ENCODE assay signal across 28 cellular contexts in the genomic region with DNA sequence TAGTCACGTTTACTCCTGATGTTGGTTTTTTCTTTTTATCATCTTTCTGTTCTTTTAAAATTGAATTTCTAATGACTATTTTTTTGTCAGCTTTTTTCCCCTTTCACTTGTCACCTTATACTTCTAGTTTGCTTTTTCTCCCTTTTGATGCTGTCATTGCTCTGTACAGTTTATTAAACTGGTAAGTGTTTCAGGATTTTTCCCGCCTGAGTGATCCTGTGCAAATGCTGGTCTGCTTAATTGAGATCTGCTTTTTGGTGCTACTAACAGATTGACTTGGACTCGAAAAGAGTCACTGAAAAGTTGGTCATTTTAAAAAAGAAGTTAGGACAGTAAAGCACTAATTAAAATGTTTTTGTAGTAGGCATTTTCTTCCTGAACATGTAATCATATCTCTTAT.
"Had no signal": no experiment of that assay in that cellular context is flagged by ENCODE, and none has a peak within 500 bp of the region (broad histone marks: within the 10 kb centered on the region; RNA-seq: fewer than 3 reads in every experiment).

No MANE protein-coding gene starts in this region.

- H3K9me3 ChIP-seq: Peyer's patch, SJSA1 had no signal

- DNase-seq: activated CD4-positive, alpha-beta T cell treated with anti-CD3 and anti-CD28 coated beads for 48 hours; activated CD4-positive, alpha-beta T cell treated with anti-CD3 and anti-CD28 coated beads, Interleukin-2, amount 50 U/mL, for 4 hours; activated CD4-positive, CD25-positive, alpha-beta regulatory T cell treated with anti-CD3 and anti-CD28 coated beads, Interleukin-2, amount 50 U/mL, for 72 hours; activated CD8-positive, alpha-beta memory T cell treated with anti-CD3 and anti-CD28 coated beads, Interleukin-2, amount 10 ng/mL, durations not matched to agents 7 days and 5 days; activated CD8-positive, alpha-beta T cell treated with anti-CD3 and anti-CD28 coated beads, Interleukin-2, amount 10 ng/mL, durations not matched to agents 7 days and 5 days; activated effector memory CD4-positive, alpha-beta T cell treated with anti-CD3 and anti-CD28 coated beads, Interleukin-2, amount 50 U/mL, for 16 hours; activated naive CD4-positive, alpha-beta T cell treated with Interleukin-2 at 50 U/mL for 16 hours; activated naive CD8-positive, alpha-beta T cell treated with anti-CD3 and anti-CD28 coated beads, Interleukin-2, amount 50 U/mL, for 24 hours; activated T-cell treated with anti-CD3 and anti-CD28 coated beads, Interleukin-2, amount 50 U/mL, for 4 hours; amygdala; KBM-7; NCI-H1092 treated with DMSO at 0.1 percent for 48 hours; NCI-H1417 treated with DMSO at 0.1 percent for 48 hours; NCI-H1694; NCI-H2029; NCI-H2107; NCI-H510A treated with DMSO at 0.1 percent for 48 hours; NK-92 treated with Interleukin-12 subunit alpha and Interleukin-12 subunit beta, amount 100 ng/mL, for 24 hours; Peyer's patch; SHP77; T-helper 9 cell had no signal

- H3K36me3 Mint-ChIP-seq: activated naive CD4-positive, alpha-beta T cell treated with anti-CD3 and anti-CD28 coated beads, Interleukin-2, amount 50 U/mL, for 72 hours; WTC11 had no signal

- H3K27me3 Mint-ChIP-seq: activated CD8-positive, alpha-beta memory T cell treated with anti-CD3 and anti-CD28 coated beads, Interleukin-2, amount 10 ng/mL, durations not matched to agents 7 days and 5 days; activated naive CD8-positive, alpha-beta T cell treated with anti-CD3 and anti-CD28 coated beads, Interleukin-2, amount 50 U/mL, for 24 hours; brain; central memory CD8-positive, alpha-beta T cell had no signal

- H3K4me1 Mint-ChIP-seq: activated CD8-positive, alpha-beta memory T cell treated with anti-CD3 and anti-CD28 coated beads, Interleukin-2, amount 10 ng/mL, durations not matched to agents 7 days and 5 days; WTC11 had no signal

- H3K4me1 ChIP-seq: Peyer's patch had no signal

- H3K27me3 ChIP-seq: Peyer's patch, SJSA1 had no signal

- H3K27ac Mint-ChIP-seq: activated CD8-positive, alpha-beta memory T cell treated with anti-CD3 and anti-CD28 coated beads, Interleukin-2, amount 10 ng/mL, durations not matched to agents 7 days and 5 days; activated CD8-positive, alpha-beta T cell treated with anti-CD3 and anti-CD28 coated beads, Interleukin-2, amount 10 ng/mL, durations not matched to agents 7 days and 5 days; activated naive CD4-positive, alpha-beta T cell treated with anti-CD3 and anti-CD28 coated beads, Interleukin-2, amount 50 U/mL, for 72 hours; activated naive CD8-positive, alpha-beta T cell treated with anti-CD3 and anti-CD28 coated beads, Interleukin-2, amount 50 U/mL, for 24 hours; brain; T-helper 1 cell treated with Interleukin-12 subunit alpha and Interleukin-12 subunit beta and Interleukin-4 antibody, amounts not matched to agents 30 μg/mL and 1 μg/mL, for 36 hours; WTC11 had no signal

- H3K9me3 Mint-ChIP-seq: activated naive CD4-positive, alpha-beta T cell treated with anti-CD3 and anti-CD28 coated beads, Interleukin-2, amount 50 U/mL, for 72 hours; activated naive CD8-positive, alpha-beta T cell treated with anti-CD3 and anti-CD28 coated beads, Interleukin-2, amount 50 U/mL, for 24 hours; activated T-cell treated with anti-CD3 and anti-CD28 coated beads, Interleukin-2, amount 50 U/mL, for 4 hours; brain; central memory CD8-positive, alpha-beta T cell; T-helper 1 cell treated with Interleukin-12 subunit alpha and Interleukin-12 subunit beta and Interleukin-4 antibody, amounts not matched to agents 30 μg/mL and 1 μg/mL, for 36 hours; WTC11 had no signal

- H3K27ac ChIP-seq: Peyer's patch, RWPE1, SJSA1 had no signal

- H3K4me3 Mint-ChIP-seq: activated CD8-positive, alpha-beta memory T cell treated with anti-CD3 and anti-CD28 coated beads, Interleukin-2, amount 10 ng/mL, durations not matched to agents 7 days and 5 days; activated CD8-positive, alpha-beta T cell treated with anti-CD3 and anti-CD28 coated beads, Interleukin-2, amount 10 ng/mL, durations not matched to agents 7 days and 5 days; activated naive CD8-positive, alpha-beta T cell treated with anti-CD3 and anti-CD28 coated beads, Interleukin-2, amount 50 U/mL, for 24 hours; activated T-cell treated with anti-CD3 and anti-CD28 coated beads, Interleukin-2, amount 50 U/mL, for 4 hours; brain; central memory CD8-positive, alpha-beta T cell; T-helper 1 cell treated with Interleukin-12 subunit alpha and Interleukin-12 subunit beta and Interleukin-4 antibody, amounts not matched to agents 30 μg/mL and 1 μg/mL, for 36 hours; WTC11 had no signal

- ATAC-seq: activated CD8-positive, alpha-beta memory T cell treated with anti-CD3 and anti-CD28 coated beads, Interleukin-2, amount 10 ng/mL, durations not matched to agents 7 days and 5 days; activated CD8-positive, alpha-beta T cell treated with anti-CD3 and anti-CD28 coated beads, Interleukin-2, amount 10 ng/mL, durations not matched to agents 7 days and 5 days; activated naive CD4-positive, alpha-beta T cell treated with anti-CD3 and anti-CD28 coated beads, Interleukin-2, amount 50 U/mL, for 72 hours; activated naive CD8-positive, alpha-beta T cell treated with anti-CD3 and anti-CD28 coated beads, Interleukin-2, amount 50 U/mL, for 24 hours; activated T-cell treated with anti-CD3 and anti-CD28 coated beads, Interleukin-2, amount 50 U/mL, for 4 hours; WTC11 had no signal

- H3K4me3 ChIP-seq: Peyer's patch, SJSA1 had no signal

- H3K36me3 ChIP-seq: Peyer's patch, SJSA1 had no signal
